9 cellular contexts compared by ENCODE assay signal in the genomic region with DNA sequence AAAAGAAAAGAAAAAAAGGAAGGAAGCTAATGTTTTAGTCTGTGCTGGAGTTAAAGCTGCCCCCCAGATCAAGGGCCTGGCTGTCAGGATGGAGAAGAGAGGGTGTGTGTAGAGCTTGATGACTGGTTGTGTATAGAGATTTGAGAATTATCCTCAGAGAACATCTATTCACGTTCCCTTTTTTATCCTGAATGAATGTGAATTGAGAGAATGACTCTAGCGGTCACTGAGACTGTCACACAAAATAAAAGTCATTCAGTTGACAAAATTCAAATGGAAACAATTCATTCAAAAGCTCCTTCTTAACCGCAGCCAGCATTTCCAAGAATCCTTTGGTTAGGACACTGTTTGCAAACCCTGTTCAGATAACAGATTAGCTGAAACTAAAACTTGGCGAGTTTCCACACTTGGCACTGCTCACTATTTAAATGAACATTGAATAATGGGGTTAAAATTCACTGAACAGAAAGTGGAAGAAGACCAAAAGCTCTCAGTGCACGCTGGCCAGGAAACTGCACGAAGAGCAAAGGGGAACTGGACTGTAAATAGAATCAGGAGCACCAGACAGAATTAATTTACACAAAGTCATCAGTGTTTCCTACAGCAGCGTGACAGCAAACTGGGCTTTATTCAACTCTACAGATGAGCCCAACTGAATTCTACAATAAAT. TPM values are rescaled to one million over a fixed set of nuclear protein-coding genes. Genes with fewer than 3 reads are reported as not detected.
A peak's percentile ranks its signal among the peaks of the same experiment; 100 is the strongest.
DNase-seq lines count a peak whose midpoint lies in the region; ATAC-seq and TF ChIP-seq lines count a peak whose summit lies in the region.
"Had no signal": no experiment of that assay in that cellular context is flagged by ENCODE, and none has a peak within 500 bp of the region (broad histone marks: within the 10 kb centered on the region; RNA-seq: fewer than 3 reads in every experiment).

No MANE protein-coding gene starts in this region.

- peaks cover 10% of the 10 kb centered on the region for H3K9me3 Mint-ChIP-seq in type B pancreatic cell

- peak overlapping the region; percentile 21 for H3K27ac Mint-ChIP-seq in type B pancreatic cell

- DNase-seq in AG08395 (ENCODE audit: low spot score) (peak; percentile 15), left colon (peak; percentile 24 to 25), type B pancreatic cell (ENCODE audit: extremely low spot score, unreplicated experiment) (no peak)
- peak; percentile 19 to 23 for DNase-seq in activated T-cell treated with anti-CD3 and anti-CD28 coated beads, Interleukin-2, amount 50 U/mL, for 48 hours
- no peak for DNase-seq in activated CD8-positive, alpha-beta memory T cell treated with anti-CD3 and anti-CD28 coated beads for 24 hours
- no peak for DNase-seq in central memory CD4-positive, alpha-beta T cell

- H3K27me3 Mint-ChIP-seq in type B pancreatic cell, result peaks cover 16% of the 10 kb centered on the region

- ATAC-seq in GM18861 (IDR thresholded peaks at IDR 0.05; ENCODE audit: unreplicated experiment) (peak; percentile 59), HG03558 (IDR thresholded peaks at IDR 0.05; ENCODE audit: extremely low read depth, unreplicated experiment) (peak; percentile 46), left colon (peak; percentile 24)
- ATAC-seq: HCT116 had no signal

- no peaks in the 10 kb centered on the region for H3K36me3 Mint-ChIP-seq in type B pancreatic cell

- intact Hi-C loops in left colon (cut with DNase I, micrococcal nuclease), result no loop called here

- peaks cover 14% of the 10 kb centered on the region for H3K4me1 Mint-ChIP-seq in type B pancreatic cell (ENCODE audit: unreplicated experiment)

- TF ChIP-seq CTCF in type B pancreatic cell (conservative IDR thresholded peaks at IDR 0.05), result no peak

- no peak overlapping the region for H3K4me3 Mint-ChIP-seq in type B pancreatic cell

RNA-seq across cellular contexts. Expression of gene FAM89A, which starts 13.6 kb away (rescaled TPM):
- total RNA-seq in left colon, result 1 to 10 TPM; 4.2 to 4.5 TPM
- 8.3 and 11.9 TPM in 2 replicates for total RNA-seq in type B pancreatic cell (ENCODE audit: low replicate concordance)

Comparison
In these comparisons a context has a peak if more than half of its experiments do, and no peak if none do; other contexts are left out.
1. DNase-seq: peak in AG08395 (single experiment), activated T-cell treated with anti-CD3 and anti-CD28 coated beads, Interleukin-2, amount 50 U/mL, for 48 hours (2 of 2) and left colon (2 of 2); none in type B pancreatic cell (single experiment), activated CD8-positive, alpha-beta memory T cell treated with anti-CD3 and anti-CD28 coated beads for 24 hours (single experiment) and central memory CD4-positive, alpha-beta T cell (single experiment).
2. Peak in every context shown above with its lines, with median percentiles within 50 percentile points of each other: ATAC-seq.